ENCODE assay signal across 8 cellular contexts in genomic region chr12:32755051-32755653, GRCh38. TPM values are rescaled to one million over a fixed set of nuclear protein-coding genes. Genes with fewer than 3 reads are reported as not detected.
DNase-seq lines count a peak whose midpoint lies in the region; ATAC-seq, FAIRE-seq and TF ChIP-seq lines count a peak whose summit lies in the region.

No MANE protein-coding gene starts in this region.

- H3K36me3 ChIP-seq in bronchial epithelial cell (ENCODE audit: control insufficient read depth, insufficient read depth, low read length), result peaks cover 6% of the 10 kb centered on the region

- H3K4me3 ChIP-seq in bronchial epithelial cell (ENCODE audit: low read depth, low read length), result peak overlapping the region; percentile 84

- peak; percentile 62 for DNase-seq in NK-92 treated with Interleukin-12 subunit alpha and Interleukin-12 subunit beta, amount 100 ng/mL, for 24 hours (lab: John Stamatoyannopoulos, UW)
- DNase-seq in NK-92 (lab: John Stamatoyannopoulos, UW; ENCODE audit: unreplicated experiment), result no peak
- peak; percentile 41 for DNase-seq in NCI-H2029 treated with DMSO at 0.1 percent for 48 hours (lab: John Stamatoyannopoulos, UW)
- DNase-seq in bronchial epithelial cell (ENCODE audit: low read depth), result peak; percentile 95
- DNase-seq in iris pigment epithelial cell (ENCODE audit: low read depth), result peak; percentile 87
- peak; percentile 50 to 69 (median 57) for DNase-seq in stimulated activated CD4-positive, alpha-beta T cell treated with anti-CD3 and anti-CD28 coated beads, Interleukin-12 subunit alpha, Interleukin-12 subunit beta, amount 100 ng/mL, for 48 hours (ENCODE audit: low read depth in 2 of 3, low spot score in 1 of 3)

- peak; percentile 86 for FAIRE-seq in bronchial epithelial cell (lab: Jason Lieb, UNC)

- H3K27me3 ChIP-seq in bronchial epithelial cell (ENCODE audit: control insufficient read depth, insufficient read depth, low read length), result no peaks in the 10 kb centered on the region

- peak; percentile 77 for ATAC-seq in HG02973 (IDR thresholded peaks at IDR 0.05; ENCODE audit: unreplicated experiment)

- peak overlapping the region; percentile 92 for H3K27ac ChIP-seq in VCaP

- peak; percentile 94 for TF ChIP-seq CTCF in VCaP (conservative IDR thresholded peaks at IDR 0.05)
- peak; percentile 97 for TF ChIP-seq CTCF in bronchial epithelial cell (IDR thresholded peaks at IDR 0.05; ENCODE audit: insufficient read depth, low read length, severe bottlenecking)

RNA-seq across cellular contexts. Expression of gene YARS2, which starts 0.5 kb away (rescaled TPM):
- total RNA-seq in bronchial epithelial cell, result 29.2 and 31.0 TPM in 2 replicates
